Comparison of ENCODE assay signal across 11 cellular contexts in genomic region chr7:94665426-94665825, GRCh38.
"Had no signal": no experiment of that assay in that cellular context is flagged by ENCODE, and none has a peak within 500 bp of the region (broad histone marks: within the 10 kb centered on the region; RNA-seq: fewer than 3 reads in every experiment).

No MANE protein-coding gene starts in this region.

- H2AFZ ChIP-seq: GM23248, GM23338 had no signal

- H3K27ac Mint-ChIP-seq: GM23338, H9, HFFc6 had no signal

- H3K27ac ChIP-seq: GM23248 had no signal

- H3K4me3 Mint-ChIP-seq: GM23338, H9, HFFc6 had no signal

- ATAC-seq: GM23338, HCT116 had no signal

- H3K9ac ChIP-seq: GM23248 had no signal

- H3K9me3 Mint-ChIP-seq: HFFc6 had no signal

- H3K4me1 ChIP-seq: HAP-1 had no signal

- H3K4me3 ChIP-seq: GM23248, GM23338, HAP-1 had no signal

- DNase-seq: GM23248, GOT3, H7, H9, HCEC 1CT, HFFc6 had no signal

- H3K4me2 ChIP-seq: GM23338 had no signal

- FAIRE-seq: H1, H54 had no signal
